8 cellular contexts compared by ENCODE assay signal in the genomic region with DNA sequence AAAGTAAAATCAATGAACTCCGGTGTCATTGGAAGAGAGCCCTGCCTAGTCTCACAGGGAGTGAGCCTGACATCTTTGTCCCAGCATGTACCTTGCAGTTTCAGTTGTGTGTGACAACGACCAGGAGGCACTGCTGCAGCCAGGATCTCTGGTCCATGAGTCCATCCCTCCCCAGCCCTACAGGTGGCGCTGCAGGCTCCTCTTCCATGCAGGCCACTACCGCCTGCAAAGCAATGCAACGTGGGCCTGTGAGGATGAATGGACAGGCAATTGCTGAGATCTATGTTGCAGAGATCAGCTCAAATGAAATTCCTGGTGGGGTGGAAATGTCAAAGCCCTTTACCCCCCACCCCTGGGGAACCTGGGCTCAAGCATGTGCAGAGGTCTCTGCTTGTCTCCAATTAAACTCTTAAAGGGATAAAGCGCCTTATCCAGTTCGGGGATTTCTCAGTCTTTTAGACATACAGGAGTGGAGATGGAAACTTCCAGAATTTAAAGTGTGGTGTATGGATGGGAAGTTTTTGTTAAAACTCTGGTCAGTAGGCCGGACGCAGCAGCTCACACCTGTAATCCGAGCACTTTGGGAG. TPM values are rescaled to one million over a fixed set of nuclear protein-coding genes. Genes with fewer than 3 reads are reported as not detected.
DNase-seq lines count a peak whose midpoint lies in the region; ATAC-seq and TF ChIP-seq lines count a peak whose summit lies in the region.

No MANE protein-coding gene starts in this region.

- peak; percentile 74 for DNase-seq in COLO668 (lab: John Stamatoyannopoulos, UW; ENCODE audit: unreplicated experiment)
- DNase-seq in Karpas-422 = peak; percentile 94
- DNase-seq in SHP77 (lab: John Stamatoyannopoulos, UW) = peak; percentile 71 to 85
- DNase-seq in activated effector memory CD4-positive, alpha-beta T cell treated with Interleukin-2 at 50 U/mL for 16 hours = peak; percentile 59
- DNase-seq in foreskin keratinocyte = peak; percentile 42 to 62
- DNase-seq in osteocyte (ENCODE audit: extremely low spot score, unreplicated experiment) = peak; percentile 96
- DNase-seq in tibial nerve (ENCODE audit: low spot score in 2 of 2) = peak; percentile 70 to 84

- no peaks in the 10 kb centered on the region for H3K9me3 Mint-ChIP-seq in osteocyte (ENCODE audit: unreplicated experiment)

- peak; percentile 93 for TF ChIP-seq CTCF in foreskin keratinocyte (conservative IDR thresholded peaks at IDR 0.05)
- TF ChIP-seq CTCF in osteocyte (IDR thresholded peaks at IDR 0.05) = peak; percentile 97
- TF ChIP-seq CTCF in tibial nerve (IDR thresholded peaks at IDR 0.05) = peak; percentile 80 to 89 (median 81)

- TF ChIP-seq POLR2A in tibial nerve (IDR thresholded peaks at IDR 0.05) = no peak

- H3K27me3 ChIP-seq in Karpas-422 (ENCODE audit: low read length) = no peaks in the 10 kb centered on the region
- H3K27me3 ChIP-seq in foreskin keratinocyte = no peaks in the 10 kb centered on the region
- H3K27me3 ChIP-seq in tibial nerve = no peaks in the 10 kb centered on the region

- peak overlapping the region; percentile 62 for H3K27ac Mint-ChIP-seq in osteocyte (ENCODE audit: unreplicated experiment)

- ATAC-seq in GM21447 (IDR thresholded peaks at IDR 0.05; ENCODE audit: unreplicated experiment) (peak; percentile 76), foreskin keratinocyte (peak; percentile 94)

- no peaks in the 10 kb centered on the region for H3K9me3 ChIP-seq in Karpas-422 (ENCODE audit: low read length)
- H3K9me3 ChIP-seq in tibial nerve = no peaks in the 10 kb centered on the region

- no peak overlapping the region for H3K27ac ChIP-seq in Karpas-422 (ENCODE audit: low read length)
- no peak overlapping the region for H3K27ac ChIP-seq in foreskin keratinocyte
- H3K27ac ChIP-seq in tibial nerve = no peak overlapping the region

- H3K9ac ChIP-seq in Karpas-422 (ENCODE audit: low read length) = no peak overlapping the region

- no peak overlapping the region for H3K4me3 Mint-ChIP-seq in osteocyte (ENCODE audit: unreplicated experiment)

- no peaks in the 10 kb centered on the region for H4K20me1 ChIP-seq in Karpas-422 (ENCODE audit: insufficient read depth, low read depth, low read length)

- no peaks in the 10 kb centered on the region for H3K27me3 Mint-ChIP-seq in osteocyte (ENCODE audit: unreplicated experiment)

- no peak overlapping the region for H2AFZ ChIP-seq in Karpas-422 (ENCODE audit: low read length)

- H3K4me2 ChIP-seq in Karpas-422 (ENCODE audit: low read depth, low read length, poor library complexity, severe bottlenecking) = no peak overlapping the region

- H3K4me1 Mint-ChIP-seq in osteocyte (ENCODE audit: unreplicated experiment) = peaks cover 7% of the 10 kb centered on the region

- H3K36me3 Mint-ChIP-seq in osteocyte (ENCODE audit: unreplicated experiment) = peaks cover 6% of the 10 kb centered on the region

- peaks cover 10% of the 10 kb centered on the region for H3K4me1 ChIP-seq in Karpas-422 (ENCODE audit: low read length)
- H3K4me1 ChIP-seq in foreskin keratinocyte = no peaks in the 10 kb centered on the region
- H3K4me1 ChIP-seq in tibial nerve = peaks cover 0 to 5% (median 0%) of the 10 kb centered on the region in 4 donors

- 46 to 49% methylated on average over 10 of the region's 10 CpGs for WGBS in tibial nerve, 2 donors

- peaks cover 3% of the 10 kb centered on the region; the same call in 1 of the 2 replicates for H3K79me2 ChIP-seq in Karpas-422 (ENCODE audit: low read length)

- TF ChIP-seq EP300 in tibial nerve (IDR thresholded peaks at IDR 0.05) = peak in 1 of 2 donors; percentile 21

- no peaks in the 10 kb centered on the region for H3K9me2 ChIP-seq in Karpas-422 (replicated peaks; ENCODE audit: insufficient read depth, low read length)

- H3K4me3 ChIP-seq in Karpas-422 (ENCODE audit: low read length) (no peak overlapping the region), tibial nerve (no peak overlapping the region)

- H3K36me3 ChIP-seq in Karpas-422 (ENCODE audit: insufficient read depth, low read length) (peaks cover 13% of the 10 kb centered on the region; the same call in 1 of the 2 replicates), tibial nerve (peaks cover 0 to 24% (median 0%) of the 10 kb centered on the region in 3 donors)

RNA-seq across cellular contexts. Expression of a gene that starts 35.8 kb away (rescaled TPM):
- 377 and 455 TPM in 2 replicates for total RNA-seq in Karpas-422 (2014; rRNA removed; shearing (Covaris generic); ENCODE audit: low replicate concordance)
- 537 and 542 TPM in 2 replicates for total RNA-seq in foreskin keratinocyte
- 588 and 603 TPM in 2 replicates for polyA plus RNA-seq in foreskin keratinocyte
- 480 and 494 TPM in 2 replicates for total RNA-seq in osteocyte
- total RNA-seq in tibial nerve = 100 to 1,000 TPM; 156 to 224 (median 208) TPM

RNA-seq across cellular contexts. Expression of a gene that starts 59.0 kb away (rescaled TPM):
- total RNA-seq in Karpas-422 (2014; rRNA removed; shearing (Covaris generic); ENCODE audit: low replicate concordance) = 22.7 and 27.9 TPM in 2 replicates
- total RNA-seq in foreskin keratinocyte (10.1 and 12.4 TPM in 2 replicates), osteocyte (14.9 and 17.1 TPM in 2 replicates), tibial nerve (10 to 100 TPM; 13.5 to 30.6 (median 19.9) TPM)
- 17.9 and 18.2 TPM in 2 replicates for polyA plus RNA-seq in foreskin keratinocyte
